9 cellular contexts compared by ENCODE assay signal in genomic region chr11:110736158-110736553, GRCh38. TPM values are rescaled to one million over a fixed set of nuclear protein-coding genes. Genes with fewer than 3 reads are reported as not detected.
"Had no signal": no experiment of that assay in that cellular context is flagged by ENCODE, and none has a peak within 500 bp of the region (broad histone marks: within the 10 kb centered on the region; RNA-seq: fewer than 3 reads in every experiment).

No MANE protein-coding gene starts in this region.

- H3K4me3 ChIP-seq: GM12878 had no signal

- FAIRE-seq: G401.6, GM12878, GM12891, GM12892, GM18507, GM19239 had no signal

- ATAC-seq: GM12878 had no signal

- DNase-seq: GDM1, GF-D8 had no signal

RNA-seq across cellular contexts. Expression of gene ARHGAP20, which starts 23.9 kb away (rescaled TPM):
- total RNA-seq: G401, GM12878 had no signal
